Comparison of ENCODE assay signal across 8 cellular contexts in the genomic region with DNA sequence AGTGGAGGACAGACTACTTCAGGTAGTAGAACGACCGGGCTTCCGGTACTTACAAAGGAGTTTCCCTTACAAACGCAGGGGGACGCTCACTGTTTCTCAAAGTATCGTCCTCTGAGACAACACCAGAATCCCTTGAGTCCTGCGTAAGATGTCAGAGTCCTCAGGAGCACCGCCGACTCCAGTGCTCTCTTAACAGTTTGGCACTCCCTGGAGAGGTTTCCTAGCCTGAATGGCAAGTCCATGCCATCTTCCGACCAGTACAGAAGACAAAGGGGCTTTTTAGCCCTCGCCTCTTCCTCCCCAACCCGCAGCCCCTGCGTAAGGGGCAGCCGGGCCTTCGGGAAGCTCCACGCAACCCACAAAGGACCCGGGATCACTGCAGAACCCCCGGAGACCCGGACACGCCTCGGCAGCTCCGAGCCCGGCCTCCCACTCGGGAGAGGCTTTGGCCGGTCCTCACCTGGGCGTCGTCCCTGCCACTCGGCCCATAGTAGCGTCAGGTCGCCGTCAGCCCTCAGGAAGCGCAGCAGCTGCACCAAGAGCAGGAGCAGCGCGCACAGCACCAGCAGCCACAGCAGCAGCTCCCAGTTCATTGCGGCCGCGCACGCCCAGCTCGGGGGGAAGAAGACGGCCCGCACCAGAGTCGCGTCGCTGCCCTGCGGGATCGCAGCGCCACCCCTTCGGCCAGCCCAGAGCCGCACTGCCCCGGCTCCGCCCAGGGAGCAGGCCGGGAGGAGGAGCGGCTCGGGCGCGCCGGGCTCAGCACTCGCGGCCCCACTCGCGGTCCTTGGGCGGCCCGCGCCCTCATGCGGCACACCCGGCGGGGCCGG. TPM values are rescaled to one million over a fixed set of nuclear protein-coding genes. Genes with fewer than 3 reads are reported as not detected.
DNase-seq lines count a peak whose midpoint lies in the region; TF ChIP-seq lines count a peak whose summit lies in the region.

A gene with protein sequence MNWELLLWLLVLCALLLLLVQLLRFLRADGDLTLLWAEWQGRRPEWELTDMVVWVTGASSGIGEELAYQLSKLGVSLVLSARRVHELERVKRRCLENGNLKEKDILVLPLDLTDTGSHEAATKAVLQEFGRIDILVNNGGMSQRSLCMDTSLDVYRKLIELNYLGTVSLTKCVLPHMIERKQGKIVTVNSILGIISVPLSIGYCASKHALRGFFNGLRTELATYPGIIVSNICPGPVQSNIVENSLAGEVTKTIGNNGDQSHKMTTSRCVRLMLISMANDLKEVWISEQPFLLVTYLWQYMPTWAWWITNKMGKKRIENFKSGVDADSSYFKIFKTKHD (minus strand): TSS at position 682 of the 830 bp plus-strand sequence. CDS start 89 bp downstream, at position 593.

- peak; percentile 28; the same call in 1 of the 2 replicates for TF ChIP-seq CTCF in SK-N-SH (IDR thresholded peaks at IDR 0.05)
- TF ChIP-seq CTCF in glutamatergic neuron (IDR thresholded peaks at IDR 0.05; ENCODE audit: partially characterized antibody, unreplicated experiment), result no peak
- peak in 2 of 3 donors; percentile 28 to 39 for TF ChIP-seq CTCF in ovary (IDR thresholded peaks at IDR 0.05)
- peak in 5 of 6 experiments; percentile 3 to 51 (median 33) for TF ChIP-seq CTCF in thyroid gland (IDR thresholded peaks at IDR 0.05)

- peak within 1 kb of the TSS; percentile 87 for H3K9ac ChIP-seq in GM23248
- H3K9ac ChIP-seq in SK-N-SH, result peak within 1 kb of the TSS; percentile 82

- peak within 1 kb of the TSS; percentile 97 for H3K27ac Mint-ChIP-seq in activated naive CD4-positive, alpha-beta T cell treated with anti-CD3 and anti-CD28 coated beads, Interleukin-2, amount 50 U/mL, for 24 hours
- peak within 1 kb of the TSS; percentile 99 for H3K27ac Mint-ChIP-seq in glutamatergic neuron (ENCODE audit: unreplicated experiment)

- peak; percentile 31 for TF ChIP-seq RAD21 in SK-N-SH (IDR thresholded peaks at IDR 0.05; ENCODE audit: low read length)

- H3K4me3 Mint-ChIP-seq in activated naive CD4-positive, alpha-beta T cell treated with anti-CD3 and anti-CD28 coated beads, Interleukin-2, amount 50 U/mL, for 24 hours, result peak within 1 kb of the TSS; percentile 96
- H3K4me3 Mint-ChIP-seq in glutamatergic neuron (ENCODE audit: unreplicated experiment), result peak within 1 kb of the TSS; percentile 93

- H3K36me3 ChIP-seq in GM23248 (ENCODE audit: low read depth), result no peaks in the 10 kb centered on the region
- peaks cover 4 to 7% of the 10 kb centered on the region in 2 experiments for H3K36me3 ChIP-seq in SK-N-SH (replicated peaks in 1 of 2; ENCODE audit: control insufficient read depth in 1 of 2, insufficient read depth in 2 of 2, low read length in 1 of 2)
- H3K36me3 ChIP-seq in ovary, result no peaks in the 10 kb centered on the region
- no peaks in the 10 kb centered on the region for H3K36me3 ChIP-seq in thyroid gland

- CTCF ChIA-PET in SK-N-SH (lab: Yijun Ruan, JAX), result interaction anchor here (0.7 to 3.5 kb wide), 9 partner anchors 9 to 200 kb away, joined by 3 to 33 read pairs (median 4); no protein-coding TSS in a partner anchor

- intact Hi-C loops in ovary (cut with DNase I) (loop anchor here in 3 of 4 donors (2.0 to 5.0 kb wide), 2 partner anchors 73 to 84 kb away; a partner anchor contains a TSS), thyroid gland (cut with DNase I) (loop anchor here (5.0 kb wide), 1 partner anchor 73 kb away; a partner anchor contains a TSS)

- H3K27ac ChIP-seq in GM23248 (peak within 1 kb of the TSS; percentile 61), SK-N-SH (ENCODE audit: low read depth in 2 of 2, low read length in 1 of 2) (peak within 1 kb of the TSS; percentile 78 to 96), ovary (peak within 1 kb of the TSS; percentile 80 to 88), thyroid gland (peak within 1 kb of the TSS; percentile 97 to 98 (median 97))

- H3K27me3 Mint-ChIP-seq in activated naive CD4-positive, alpha-beta T cell treated with anti-CD3 and anti-CD28 coated beads, Interleukin-2, amount 50 U/mL, for 24 hours, result no peaks in the 10 kb centered on the region
- H3K27me3 Mint-ChIP-seq in glutamatergic neuron (ENCODE audit: unreplicated experiment), result peaks cover 9% of the 10 kb centered on the region

- H3F3A ChIP-seq in GM23248 (ENCODE audit: insufficient read depth) (peaks cover 8% of the 10 kb centered on the region), SK-N-SH (replicated peaks; ENCODE audit: insufficient read depth) (peaks cover 7% of the 10 kb centered on the region)

- H4K20me1 ChIP-seq in GM23248 (ENCODE audit: insufficient read depth) (no peaks in the 10 kb centered on the region), SK-N-SH (ENCODE audit: insufficient read depth) (no peaks in the 10 kb centered on the region)

- peak within 1 kb of the TSS; percentile 91 for H2AFZ ChIP-seq in GM23248
- peak within 1 kb of the TSS; percentile 99 for H2AFZ ChIP-seq in SK-N-SH (ENCODE audit: low read depth)

- no peaks in the 10 kb centered on the region for H3K9me3 Mint-ChIP-seq in activated naive CD4-positive, alpha-beta T cell treated with anti-CD3 and anti-CD28 coated beads, Interleukin-2, amount 50 U/mL, for 24 hours
- H3K9me3 Mint-ChIP-seq in glutamatergic neuron (ENCODE audit: unreplicated experiment), result peaks cover 8% of the 10 kb centered on the region

- H3K4me2 ChIP-seq in GM23248 (ENCODE audit: unreplicated experiment) (peak within 1 kb of the TSS; percentile 84), SK-N-SH (peak within 1 kb of the TSS; percentile 87)

- H3K27me3 ChIP-seq in GM23248 (replicated peaks; ENCODE audit: insufficient read depth), result no peaks in the 10 kb centered on the region
- H3K27me3 ChIP-seq in SK-N-SH (ENCODE audit: insufficient read depth), result no peaks in the 10 kb centered on the region
- no peaks in the 10 kb centered on the region for H3K27me3 ChIP-seq in ovary
- no peaks in the 10 kb centered on the region for H3K27me3 ChIP-seq in thyroid gland

- H3K9me3 ChIP-seq in GM23248 (ENCODE audit: low read depth), result no peaks in the 10 kb centered on the region
- no peaks in the 10 kb centered on the region for H3K9me3 ChIP-seq in SK-N-SH
- H3K9me3 ChIP-seq in ovary, result no peaks in the 10 kb centered on the region
- H3K9me3 ChIP-seq in thyroid gland, result no peaks in the 10 kb centered on the region

- POLR2A ChIA-PET in SK-N-SH (lab: Yijun Ruan, JAX), result interaction anchor here (1.0 to 1.5 kb wide), 5 partner anchors 11 to 84 kb away, joined by 3 to 16 read pairs (median 7); a partner anchor contains a TSS

- TF ChIP-seq POLR2A in ovary (IDR thresholded peaks at IDR 0.05) (peak; percentile 56), thyroid gland (IDR thresholded peaks at IDR 0.05) (peak in 1 of 2 donors; percentile 90)

- peaks cover 41% of the 10 kb centered on the region for H3K79me2 ChIP-seq in GM23248 (ENCODE audit: insufficient read depth)
- peaks cover 47% of the 10 kb centered on the region for H3K79me2 ChIP-seq in SK-N-SH (ENCODE audit: insufficient read depth)

- peaks cover 1% of the 10 kb centered on the region for H3K36me3 Mint-ChIP-seq in activated naive CD4-positive, alpha-beta T cell treated with anti-CD3 and anti-CD28 coated beads, Interleukin-2, amount 50 U/mL, for 24 hours
- no peaks in the 10 kb centered on the region for H3K36me3 Mint-ChIP-seq in glutamatergic neuron (ENCODE audit: unreplicated experiment)

- DNase-seq in G401 (ENCODE audit: low spot score) (peak; percentile 84), GM23248 (peak; percentile 92), Kasumi-1 (lab: John Stamatoyannopoulos, UW) (peak; percentile 60 to 72), SK-N-SH (peak; percentile 94), glutamatergic neuron (peak; percentile 91), ovary (peak; percentile 75 to 88 (median 82)), thyroid gland (peak; percentile 85 to 88)

- H3K4me1 Mint-ChIP-seq in activated naive CD4-positive, alpha-beta T cell treated with anti-CD3 and anti-CD28 coated beads, Interleukin-2, amount 50 U/mL, for 24 hours, result peaks cover 53% of the 10 kb centered on the region
- H3K4me1 Mint-ChIP-seq in glutamatergic neuron (ENCODE audit: low read depth, unreplicated experiment), result peaks cover 11% of the 10 kb centered on the region

- 1% methylated on average over 58 to 68 of the region's 68 CpGs for WGBS in GM23248 (ENCODE audit: low coverage in 1 of 2, low lambda C conversion rate in 2 of 2, missing lambda C conversion rate in 2 of 2), 2 experiments
- WGBS in SK-N-SH (ENCODE audit: low lambda C conversion rate), result 2% methylated on average over 30 of the region's 68 CpGs
- 0 to 1% (median 1%) methylated on average over 68 of the region's 68 CpGs for WGBS in ovary, 3 donors
- WGBS in thyroid gland, 2 donors, result 0% methylated on average over 22 to 43 of the region's 68 CpGs

- in situ Hi-C loops in G401 (cut with HindIII; ENCODE audit: low sequenced_read_pairs) (no loop called here), GM23248 (cut with MboI) (no loop called here)

- H3K4me1 ChIP-seq in GM23248 (ENCODE audit: insufficient read depth) (peaks cover 21% of the 10 kb centered on the region), SK-N-SH (ENCODE audit: control insufficient read depth in 1 of 2, insufficient read depth in 2 of 2, low read depth in 1 of 2, low read length in 1 of 2) (peaks cover 6 to 11% of the 10 kb centered on the region in 2 experiments; a peak in 3 of 4 replicates), ovary (ENCODE audit: insufficient read depth) (peaks cover 9% of the 10 kb centered on the region), thyroid gland (peaks cover 21 to 45% of the 10 kb centered on the region in 2 donors)

- H3K9me2 ChIP-seq in GM23248 (ENCODE audit: insufficient read depth), result no peaks in the 10 kb centered on the region
- H3K9me2 ChIP-seq in SK-N-SH, result no peaks in the 10 kb centered on the region

- no peak for TF ChIP-seq EP300 in SK-N-SH (IDR thresholded peaks at IDR 0.05; ENCODE audit: borderline replicate concordance in 1 of 2, low read depth in 1 of 2, low read length in 1 of 2)
- TF ChIP-seq EP300 in ovary (IDR thresholded peaks at IDR 0.05), result no peak

- H3K4me3 ChIP-seq in GM23248 (peak within 1 kb of the TSS; percentile 87), SK-N-SH (ENCODE audit: low read depth in 2 of 2, low read length in 1 of 2) (peak within 1 kb of the TSS; percentile 79 to 94), ovary (peak within 1 kb of the TSS; percentile 71), thyroid gland (replicated peaks in 1 of 3) (peak within 1 kb of the TSS; percentile 61 to 84 (median 76))

TF ChIP-seq in SK-N-SH, 30 proteins besides CTCF, POLR2A, EP300 and RAD21 (continues in another document):
- no peak for TF ChIP-seq SMC3 (IDR thresholded peaks at IDR 0.05; ENCODE audit: low read depth, low read length)
- TF ChIP-seq RCOR1 (IDR thresholded peaks at IDR 0.05; ENCODE audit: low read length), result 0 out of 2 replicates have a peak, but pooled peaks have one; percentile 50
- peak; percentile 67 for TF ChIP-seq POLR2AphosphoS5 (IDR thresholded peaks at IDR 0.05; ENCODE audit: low read depth, low read length)

RNA-seq across cellular contexts. Expression of the gene that starts here (rescaled TPM):
- total RNA-seq in G401 (2014; rRNA removed; shearing (Covaris generic)), result 39.7 and 59.3 TPM in 2 replicates
- total RNA-seq in GM23248 (2014; rRNA removed; shearing (Covaris generic)), result 55.0 and 82.6 TPM in 2 replicates
- 88.9 and 89.8 TPM in 2 replicates for polyA plus RNA-seq in GM23248 (2016; fragmentation: Nextera tagmentation; extraction: Ambion mirVana)
- 54.0 and 88.7 TPM in 2 replicates for polyA plus RNA-seq in SK-N-SH (2012; rRNA removed)
- 69.0 and 72.0 TPM in 2 replicates for polyA plus RNA-seq in SK-N-SH (2012; cell fraction: cytosol; rRNA removed)
- 49.4 and 61.8 TPM in 2 replicates for polyA plus RNA-seq in SK-N-SH (2012; cell fraction: nucleus; rRNA removed)
- total RNA-seq in glutamatergic neuron (ENCODE audit: unreplicated experiment), result 74.8 TPM
- total RNA-seq in ovary, result 10 to 100 TPM; 57.5 to 71.6 (median 59.7) TPM
- polyA plus RNA-seq in ovary, result 10 to 100 TPM; 62.0 to 96.7 TPM
- 100 to 1,000 TPM; 151 to 245 (median 214) TPM for total RNA-seq in thyroid gland

Comparison
In these comparisons a context has a peak if more than half of its experiments do, and no peak if none do; other contexts are left out.
1. Peak in every context shown above with its lines: DNase-seq, H3K4me3 ChIP-seq and H3K27ac ChIP-seq.